1 cellular context compared by ENCODE assay signal in genomic region chr15:40031300-40031699, GRCh38.
TF ChIP-seq lines count a peak whose summit lies in the region.

No MANE protein-coding gene starts in this region.

TF ChIP-seq in HepG2, 621 proteins besides CTCF, POLR2A, EP300 and RAD21 (continued from another document):
- no peak for TF ChIP-seq ZNF574 (CRISPR knock-in tag; IDR thresholded peaks at IDR 0.05)
- TF ChIP-seq RBFOX2 (IDR thresholded peaks at IDR 0.05; ENCODE audit: low read depth, low read length): 0 out of 2 replicates have a peak, but pooled peaks have one; percentile 21
TF ChIP-seq in HepG2: peak in this region for 1.
